17 cellular contexts compared by ENCODE assay signal in the genomic region with DNA sequence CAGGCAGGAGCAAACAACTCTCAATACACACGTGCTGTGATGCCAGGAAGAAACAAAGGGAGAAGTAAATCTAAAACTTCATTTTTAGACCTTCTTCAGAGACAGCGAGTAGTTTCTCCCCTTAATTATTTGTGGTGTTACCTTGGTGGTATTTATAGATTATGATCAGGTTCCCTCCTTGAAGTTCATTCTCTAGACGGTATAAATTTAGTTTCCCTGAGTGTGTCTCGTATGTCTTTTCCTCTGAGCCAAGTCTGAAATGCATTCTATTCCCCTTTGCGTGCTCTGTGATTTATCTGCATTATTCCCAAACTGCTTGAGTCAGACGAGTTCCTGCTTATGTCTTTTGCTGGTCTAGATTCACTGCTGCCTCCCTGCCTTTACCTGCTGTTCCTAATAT.
DNase-seq lines count a peak whose midpoint lies in the region; ATAC-seq and TF ChIP-seq lines count a peak whose summit lies in the region.
"Had no signal": no experiment of that assay in that cellular context is flagged by ENCODE, and none has a peak within 500 bp of the region (broad histone marks: within the 10 kb centered on the region; RNA-seq: fewer than 3 reads in every experiment).

No MANE protein-coding gene starts in this region.

- in situ Hi-C loops in mammary epithelial cell (cut with MboI; ENCODE audit: low sequenced_read_pairs in 2 of 2) = no loop called here

- H3K4me1 ChIP-seq in mammary epithelial cell (ENCODE audit: insufficient read depth, low read length) = no peaks in the 10 kb centered on the region
- H3K4me1 ChIP-seq in breast epithelium = no peaks in the 10 kb centered on the region
- H3K4me1 ChIP-seq in psoas muscle = peaks cover 7% of the 10 kb centered on the region
- H3K4me1 ChIP-seq in vagina = no peaks in the 10 kb centered on the region
- H3K4me1 ChIP-seq: A549, Caco-2 had no signal

- peak overlapping the region; percentile 23 for H3K4me2 ChIP-seq in mammary epithelial cell (ENCODE audit: insufficient read depth, low read depth, low read length)
- H3K4me2 ChIP-seq: A549 had no signal

- no peak for TF ChIP-seq POLR2A in breast epithelium (IDR thresholded peaks at IDR 0.05)
- no peak for TF ChIP-seq POLR2A in vagina (IDR thresholded peaks at IDR 0.05)

- no peaks in the 10 kb centered on the region for H4K20me1 ChIP-seq in mammary epithelial cell (ENCODE audit: insufficient read depth, low read length)

- H2AFZ ChIP-seq in mammary epithelial cell (ENCODE audit: low read depth, low read length) = peak overlapping the region; percentile 14

- no peaks in the 10 kb centered on the region for H3K36me3 ChIP-seq in mammary epithelial cell (ENCODE audit: insufficient read depth, low read length)
- H3K36me3 ChIP-seq in breast epithelium = no peaks in the 10 kb centered on the region
- H3K36me3 ChIP-seq in psoas muscle (ENCODE audit: insufficient read depth in 1 of 2, low read depth in 1 of 2) = no peaks in the 10 kb centered on the region
- H3K36me3 ChIP-seq in vagina = no peaks in the 10 kb centered on the region

- no peaks in the 10 kb centered on the region for H3K27me3 ChIP-seq in mammary epithelial cell (ENCODE audit: insufficient read depth, low read length)
- peaks cover 0 to 3% of the 10 kb centered on the region in 2 donors for H3K27me3 ChIP-seq in breast epithelium
- H3K27me3 ChIP-seq in psoas muscle (ENCODE audit: insufficient read depth in 3 of 3, low read length in 2 of 3) = no peaks in the 10 kb centered on the region
- H3K27me3 ChIP-seq in vagina = no peaks in the 10 kb centered on the region

- H3K27ac ChIP-seq in mammary epithelial cell (ENCODE audit: insufficient read depth, low read depth, low read length) = no peak overlapping the region
- H3K27ac ChIP-seq in breast epithelium = no peak overlapping the region
- H3K27ac ChIP-seq in psoas muscle = peak overlapping the region; percentile 61
- H3K27ac ChIP-seq in vagina = no peak overlapping the region
- H3K27ac ChIP-seq: A549, C4-2B had no signal

- dilution Hi-C loops in mammary epithelial cell (cut with HindIII; ENCODE audit: low sequenced_read_pairs) = no loop called here

- CTCF ChIA-PET in mammary epithelial cell (lab: Charles Lee; ENCODE audit: low non-redundant PET) = no interaction called here

- H3K79me2 ChIP-seq in mammary epithelial cell (ENCODE audit: insufficient read depth, low read length) = no peaks in the 10 kb centered on the region

- ATAC-seq in psoas muscle (peak in 3 of 4 donors; percentile 68 to 76 (median 74)), HG02763 (IDR thresholded peaks at IDR 0.05; ENCODE audit: unreplicated experiment) (no peak)
- ATAC-seq: A549, HCT116 had no signal

- no peak overlapping the region for H3K9ac ChIP-seq in mammary epithelial cell (ENCODE audit: insufficient read depth, low read length)

- H3K9me3 ChIP-seq in mammary epithelial cell (replicated peaks; ENCODE audit: insufficient read depth, low read length) = no peaks in the 10 kb centered on the region
- H3K9me3 ChIP-seq in breast epithelium = no peaks in the 10 kb centered on the region
- no peaks in the 10 kb centered on the region for H3K9me3 ChIP-seq in psoas muscle
- H3K9me3 ChIP-seq in vagina = no peaks in the 10 kb centered on the region
- H3K9me3 ChIP-seq: A549, Caco-2 had no signal

- 23% methylated on average over 6 of the region's 6 CpGs for WGBS in mammary epithelial cell (ENCODE audit: low coverage, missing lambda C conversion rate)
- 13 to 25% (median 16%) methylated on average over 6 of the region's 6 CpGs for WGBS in psoas muscle, 3 donors

- TF ChIP-seq CTCF in mammary epithelial cell (conservative IDR thresholded peaks at IDR 0.05 in 1 of 2, IDR thresholded peaks at IDR 0.05 in 1 of 2; ENCODE audit: extremely low read depth in 1 of 2, insufficient read depth in 1 of 2, low read depth in 1 of 2, low read length in 2 of 2) (no peak), breast epithelium (IDR thresholded peaks at IDR 0.05) (no peak), psoas muscle (IDR thresholded peaks at IDR 0.05) (no peak), vagina (IDR thresholded peaks at IDR 0.05) (no peak)

- no peak for DNase-seq in mammary epithelial cell
- DNase-seq in breast epithelium (ENCODE audit: low spot score in 2 of 2) = no peak
- DNase-seq in M059J (ENCODE audit: low read depth) = peak; percentile 19
- no peak for DNase-seq in psoas muscle
- DNase-seq in putamen (ENCODE audit: low spot score) = no peak
- DNase-seq in mucosa of gallbladder (ENCODE audit: low spot score) = no peak
- no peak for DNase-seq in vagina (ENCODE audit: extremely low spot score in 2 of 2)
- DNase-seq: AML-193; Caco-2; CD4-positive, alpha-beta T cell; GDM1; GOT3; H7 had no signal

- BruUV-seq in mammary epithelial cell (replicated peaks; lab: Mats Ljungman, UMichigan) = no TSS peak

- intact Hi-C loops in mammary epithelial cell (cut with micrococcal nuclease) (no loop called here), breast epithelium (cut with DNase I; ENCODE audit: low total_unique reads) (no loop called here), psoas muscle (cut with DNase I) (no loop called here), vagina (cut with DNase I) (no loop called here)

- no peak overlapping the region for H3K4me3 ChIP-seq in mammary epithelial cell (replicated peaks in 1 of 3; ENCODE audit: insufficient read depth in 1 of 3, low read depth in 2 of 3, low read length in 3 of 3)
- H3K4me3 ChIP-seq in breast epithelium = no peak overlapping the region
- peak overlapping the region; percentile 30 for H3K4me3 ChIP-seq in psoas muscle
- no peak overlapping the region for H3K4me3 ChIP-seq in vagina
- H3K4me3 ChIP-seq: A549 had no signal
